ENCODE assay signal across 1 cellular context in genomic region chr20:13348301-13349239, GRCh38.
TF ChIP-seq lines count a peak whose summit lies in the region.

No MANE protein-coding gene starts in this region.

TF ChIP-seq in IMR-90, 13 proteins besides CTCF, POLR2A, EP300 and RAD21:
- TF ChIP-seq RFX5 (IDR thresholded peaks at IDR 0.05; ENCODE audit: low read depth, low read length) (no peak), MXI1 (IDR thresholded peaks at IDR 0.05; ENCODE audit: borderline replicate concordance, low read depth, low read length) (no peak), USF2 (IDR thresholded peaks at IDR 0.05; ENCODE audit: low read depth, low read length) (no peak), BHLHE40 (IDR thresholded peaks at IDR 0.05; ENCODE audit: low read depth, low read length) (no peak), CEBPB (IDR thresholded peaks at IDR 0.05; ENCODE audit: low read depth, low read length) (no peak), MAZ (IDR thresholded peaks at IDR 0.05; ENCODE audit: borderline replicate concordance, low read depth, low read length) (no peak), MAFK (IDR thresholded peaks at IDR 0.05; ENCODE audit: low read depth, low read length) (no peak), SMC3 (IDR thresholded peaks at IDR 0.05; ENCODE audit: low read depth, low read length) (no peak), NFE2L2 (IDR thresholded peaks at IDR 0.05; ENCODE audit: low read depth, low read length) (no peak), FOS (IDR thresholded peaks at IDR 0.05; ENCODE audit: low read depth, low read length) (no peak), CHD1 (IDR thresholded peaks at IDR 0.05; ENCODE audit: low read depth, low read length) (no peak), RCOR1 (IDR thresholded peaks at IDR 0.05; ENCODE audit: insufficient replicate concordance, low read length) (no peak), ELK1 (IDR thresholded peaks at IDR 0.05; ENCODE audit: borderline replicate concordance, low read depth, low read length) (no peak)
